In genomic region chr6:5208039-5208438, GRCh38 we compare ENCODE assay signal across 17 cellular contexts. TPM values are rescaled to one million over a fixed set of nuclear protein-coding genes. Genes with fewer than 3 reads are reported as not detected.
A peak's percentile ranks its signal among the peaks of the same experiment; 100 is the strongest.
DNase-seq lines count a peak whose midpoint lies in the region; ATAC-seq and TF ChIP-seq lines count a peak whose summit lies in the region.
"Had no signal": no experiment of that assay in that cellular context is flagged by ENCODE, and none has a peak within 500 bp of the region (broad histone marks: within the 10 kb centered on the region; RNA-seq: fewer than 3 reads in every experiment).

No MANE protein-coding gene starts in this region.

- no peak overlapping the region for H3K4me3 Mint-ChIP-seq in nephron
- H3K4me3 Mint-ChIP-seq: activated naive CD8-positive, alpha-beta T cell treated with anti-CD3 and anti-CD28 coated beads, Interleukin-2, amount 50 U/mL, for 24 hours; dendritic cell treated with granulocyte-macrophage colony-stimulating factor and Interleukin-4, amounts not matched to agents 40 ng/mL and 50 ng/mL, for 4 days had no signal

- H3K4me3 ChIP-seq in choroid plexus epithelial cell (ENCODE audit: low read depth, low read length) = no peak overlapping the region
- H3K4me3 ChIP-seq: PC-9 had no signal

- no peak for TF ChIP-seq CTCF in choroid plexus epithelial cell (conservative IDR thresholded peaks at IDR 0.05; ENCODE audit: low read depth, low read length)
- no peak for TF ChIP-seq CTCF in nephron (IDR thresholded peaks at IDR 0.05; ENCODE audit: unreplicated experiment in 3 of 3)
- no peak for TF ChIP-seq CTCF in omental fat pad (IDR thresholded peaks at IDR 0.05)

- H3K27me3 Mint-ChIP-seq in nephron (ENCODE audit: low read depth) = no peaks in the 10 kb centered on the region
- H3K27me3 Mint-ChIP-seq: activated naive CD8-positive, alpha-beta T cell treated with anti-CD3 and anti-CD28 coated beads, Interleukin-2, amount 50 U/mL, for 24 hours; dendritic cell treated with granulocyte-macrophage colony-stimulating factor and Interleukin-4, amounts not matched to agents 40 ng/mL and 50 ng/mL, for 4 days had no signal

- peaks cover 8% of the 10 kb centered on the region for H3K36me3 Mint-ChIP-seq in nephron (ENCODE audit: low read depth)

- H3K9me3 Mint-ChIP-seq in nephron = no peaks in the 10 kb centered on the region
- H3K9me3 Mint-ChIP-seq: activated naive CD8-positive, alpha-beta T cell treated with anti-CD3 and anti-CD28 coated beads, Interleukin-2, amount 50 U/mL, for 24 hours; dendritic cell treated with granulocyte-macrophage colony-stimulating factor and Interleukin-4, amounts not matched to agents 40 ng/mL and 50 ng/mL, for 4 days had no signal

- H3K4me1 Mint-ChIP-seq in nephron = peaks cover 82% of the 10 kb centered on the region
- H3K4me1 Mint-ChIP-seq: activated naive CD8-positive, alpha-beta T cell treated with anti-CD3 and anti-CD28 coated beads, Interleukin-2, amount 50 U/mL, for 24 hours had no signal

- DNase-seq in AG20443 (ENCODE audit: low spot score) = peak; percentile 18
- peak; percentile 77 for DNase-seq in choroid plexus epithelial cell (ENCODE audit: low read depth)
- DNase-seq in omental fat pad (ENCODE audit: low spot score) = no peak
- no peak for DNase-seq in Ammon's horn (ENCODE audit: low spot score)
- DNase-seq in central memory CD4-positive, alpha-beta T cell = no peak
- DNase-seq: activated CD4-positive, alpha-beta T cell treated with anti-CD3 and anti-CD28 coated beads for 4 hours; activated naive CD8-positive, alpha-beta T cell treated with anti-CD3 and anti-CD28 coated beads, Interleukin-2, amount 50 U/mL, for 24 hours; BE2C; foreskin melanocyte; islet precursor cell; NCI-H446 treated with DMSO at 0.1 percent for 48 hours; PC-9; posterior cingulate gyrus had no signal

- ATAC-seq in HG02870 (IDR thresholded peaks at IDR 0.05; ENCODE audit: unreplicated experiment) (peak; percentile 44), omental fat pad (ENCODE audit: low FRiP score) (no peak), HG03520 (IDR thresholded peaks at IDR 0.05; ENCODE audit: unreplicated experiment) (no peak)
- ATAC-seq: activated naive CD8-positive, alpha-beta T cell treated with anti-CD3 and anti-CD28 coated beads, Interleukin-2, amount 50 U/mL, for 24 hours had no signal

- peak overlapping the region; percentile 43 to 61 (median 60) for H3K27ac Mint-ChIP-seq in nephron
- H3K27ac Mint-ChIP-seq: activated naive CD8-positive, alpha-beta T cell treated with anti-CD3 and anti-CD28 coated beads, Interleukin-2, amount 50 U/mL, for 24 hours; dendritic cell treated with granulocyte-macrophage colony-stimulating factor and Interleukin-4, amounts not matched to agents 40 ng/mL and 50 ng/mL, for 4 days had no signal

RNA-seq across cellular contexts. Expression of gene LYRM4, which starts 52.7 kb away (rescaled TPM):
- total RNA-seq in omental fat pad = 10 to 100 TPM; 21.4 to 47.8 (median 26.2) TPM

RNA-seq across cellular contexts. Expression of gene FARS2, which starts 53.3 kb away (rescaled TPM):
- 10 to 100 TPM; 12.5 to 18.1 (median 14.5) TPM for total RNA-seq in omental fat pad

Comparison
In these comparisons a context has a peak if more than half of its experiments do, and no peak if none do; other contexts are left out.
1. DNase-seq: peak in AG20443 (single experiment) and choroid plexus epithelial cell (single experiment); none in omental fat pad (single experiment), Ammon's horn (single experiment) and central memory CD4-positive, alpha-beta T cell (single experiment).